Comparison of ENCODE assay signal across 1 cellular context in the genomic region with DNA sequence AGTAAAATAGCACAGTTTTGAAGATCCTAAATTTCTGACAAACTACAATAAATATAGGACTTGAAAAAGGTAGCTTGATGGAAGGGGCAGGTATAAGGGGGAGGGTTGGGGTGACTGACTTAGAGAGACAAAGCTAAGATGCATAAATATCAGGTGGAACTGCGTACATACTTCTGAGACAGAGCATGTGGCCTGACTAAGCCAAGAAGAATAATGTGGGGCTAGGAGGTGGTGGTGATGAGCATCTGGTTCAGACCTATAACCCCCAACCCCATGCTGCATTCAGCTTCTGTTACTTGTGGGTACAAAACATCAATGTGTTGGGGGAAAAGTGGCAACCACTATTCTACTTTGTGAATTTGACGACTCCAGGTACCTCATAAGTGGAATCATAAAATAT.
TF ChIP-seq lines count a peak whose summit lies in the region.

No MANE protein-coding gene starts in this region.

TF ChIP-seq in H1, 55 proteins besides CTCF, POLR2A, EP300 and RAD21:
- no peak for TF ChIP-seq JUN (IDR thresholded peaks at IDR 0.05; ENCODE audit: low read depth, low read length)
